ENCODE assay signal across 4 cellular contexts in genomic region chr5:112849912-112850311, GRCh38.
TF ChIP-seq lines count a peak whose summit lies in the region.

No MANE protein-coding gene starts in this region.

TF ChIP-seq in SK-N-SH treated with all-trans-retinoic acid at 6 μM for 48 hours, 23 proteins besides CTCF, POLR2A, EP300 and RAD21:
- TF ChIP-seq CREB5 (CRISPR knock-in tag; IDR thresholded peaks at IDR 0.05; ENCODE audit: low read depth) (peak; percentile 73), ARNTL (CRISPR knock-in tag; IDR thresholded peaks at IDR 0.05; ENCODE audit: borderline replicate concordance, low read depth) (no peak), ZNF70 (CRISPR knock-in tag; IDR thresholded peaks at IDR 0.05) (no peak), TSHZ2 (CRISPR knock-in tag; IDR thresholded peaks at IDR 0.05) (0 out of 2 replicates have a peak, but pooled peaks have one; percentile 34), TCF4 (CRISPR knock-in tag; IDR thresholded peaks at IDR 0.05; ENCODE audit: borderline replicate concordance) (peak; percentile 56; the same call in 1 of the 2 replicates), BACH2 (CRISPR knock-in tag; IDR thresholded peaks at IDR 0.05; ENCODE audit: borderline replicate concordance) (no peak), SNAI2 (CRISPR knock-in tag; IDR thresholded peaks at IDR 0.05) (peak; percentile 40; the same call in 1 of the 2 replicates), ISL1 (CRISPR knock-in tag; IDR thresholded peaks at IDR 0.05) (peak; percentile 81), ZC3H10 (CRISPR knock-in tag; IDR thresholded peaks at IDR 0.05) (no peak)

TF ChIP-seq in SK-N-SH, 30 proteins besides CTCF, POLR2A, EP300 and RAD21:
- TF ChIP-seq RFX5 (IDR thresholded peaks at IDR 0.05; ENCODE audit: low read length) (no peak), SIN3A (IDR thresholded peaks at IDR 0.05; ENCODE audit: borderline replicate concordance, low read depth, low read length) (no peak), RCOR1 (IDR thresholded peaks at IDR 0.05; ENCODE audit: low read length) (no peak), EZH2phosphoT487 (IDR thresholded peaks at IDR 0.05; ENCODE audit: borderline replicate concordance, low read depth) (no peak), GATA2 (CRISPR knock-in tag; IDR thresholded peaks at IDR 0.05) (no peak), NFIC (IDR thresholded peaks at IDR 0.05; ENCODE audit: borderline replicate concordance) (no peak), ZBTB33 (IDR thresholded peaks at IDR 0.05; ENCODE audit: borderline replicate concordance, low read depth) (no peak), POLR2AphosphoS5 (IDR thresholded peaks at IDR 0.05; ENCODE audit: low read depth, low read length) (no peak), SMC3 (IDR thresholded peaks at IDR 0.05; ENCODE audit: low read depth, low read length) (no peak), CHD2 (IDR thresholded peaks at IDR 0.05; ENCODE audit: low read length, partially characterized antibody) (no peak), MXI1 (IDR thresholded peaks at IDR 0.05; ENCODE audit: low read depth, low read length) (no peak), ELF1 (IDR thresholded peaks at IDR 0.05) (no peak), JUND (IDR thresholded peaks at IDR 0.05) (no peak), YY1 (IDR thresholded peaks at IDR 0.05; ENCODE audit: low read depth) (no peak), FOXJ3 (CRISPR knock-in tag; IDR thresholded peaks at IDR 0.05) (no peak), PBX3 (IDR thresholded peaks at IDR 0.05) (no peak), FOSL2 (IDR thresholded peaks at IDR 0.05; ENCODE audit: borderline replicate concordance, low read depth) (no peak), NRF1 (IDR thresholded peaks at IDR 0.05; ENCODE audit: low read depth, low read length) (no peak)

TF ChIP-seq in HEK293T, 16 proteins besides CTCF, POLR2A, EP300 and RAD21 (continued from another document):
- TF ChIP-seq PKNOX1 (IDR thresholded peaks at IDR 0.05) = 0 out of 2 replicates have a peak, but pooled peaks have one; percentile 3

TF ChIP-seq in GM12878, 131 proteins besides CTCF, POLR2A, EP300 and RAD21:
- TF ChIP-seq PKNOX1 (IDR thresholded peaks at IDR 0.05) = 0 out of 2 replicates have a peak, but pooled peaks have one; percentile 15
- no peak for TF ChIP-seq FOS (IDR thresholded peaks at IDR 0.05; ENCODE audit: borderline replicate concordance, extremely low read depth, insufficient read length)
- TF ChIP-seq SIX5 (IDR thresholded peaks at IDR 0.05; ENCODE audit: low read depth, low read length, severe bottlenecking) = no peak
- TF ChIP-seq ZSCAN29 (IDR thresholded peaks at IDR 0.05) = no peak
